ENCODE assay signal across 10 cellular contexts in genomic region chr14:22466520-22466919, GRCh38.
DNase-seq lines count a peak whose midpoint lies in the region; ATAC-seq, FAIRE-seq and TF ChIP-seq lines count a peak whose summit lies in the region.
"Had no signal": no experiment of that assay in that cellular context is flagged by ENCODE, and none has a peak within 500 bp of the region (broad histone marks: within the 10 kb centered on the region; RNA-seq: fewer than 3 reads in every experiment).

No MANE protein-coding gene starts in this region.

- in situ Hi-C loops in GM23248 (cut with MboI) = loop anchor here (5.0 kb wide), 1 partner anchor 74 kb away; no protein-coding TSS in a partner anchor

- intact Hi-C loops in CD4-positive, alpha-beta T cell (cut with DNase I, micrococcal nuclease) = no loop called here

- WGBS in GM23248 (ENCODE audit: low coverage in 1 of 2, low lambda C conversion rate in 2 of 2, missing lambda C conversion rate in 2 of 2), 2 experiments = 40 to 46% methylated on average over 4 of the region's 4 CpGs
- WGBS in small intestine, 3 donors = 78 to 88% (median 86%) methylated on average over 4 of the region's 4 CpGs

- ATAC-seq in CD4-positive, alpha-beta T cell (ENCODE audit: poor library complexity) = no peak
- ATAC-seq in GM21723 (IDR thresholded peaks at IDR 0.05; ENCODE audit: unreplicated experiment) = no peak

- DNase-seq in GM12892 (ENCODE audit: insufficient read length) (peak; percentile 32), GM23248 (peak; percentile 62), LHCN-M2 (ENCODE audit: low read depth) (peak; percentile 36), foreskin fibroblast (peak; percentile 15 to 47), HK-2 (ENCODE audit: unreplicated experiment) (no peak), small intestine (no peak)
- no peak for DNase-seq in CD4-positive, alpha-beta T cell
- DNase-seq: CD4-positive, CD25-positive, alpha-beta regulatory T cell; MM.1S had no signal

- FAIRE-seq in GM12892 (lab: Jason Lieb, UNC) (peak; percentile 58), small intestine (lab: Jason Lieb, UNC) (no peak)

- H3K9me3 ChIP-seq in GM23248 (ENCODE audit: low read depth) (no peaks in the 10 kb centered on the region), small intestine (ENCODE audit: control insufficient read depth, low read depth) (no peaks in the 10 kb centered on the region)
- no peaks in the 10 kb centered on the region for H3K9me3 ChIP-seq in CD4-positive, alpha-beta T cell (ENCODE audit: control insufficient read depth, low read length)

- no peaks in the 10 kb centered on the region for H3K9me3 Mint-ChIP-seq in CD4-positive, alpha-beta T cell
- H3K9me3 Mint-ChIP-seq: CD4-positive, CD25-positive, alpha-beta regulatory T cell had no signal

- no peaks in the 10 kb centered on the region for H3K79me2 ChIP-seq in GM23248 (ENCODE audit: insufficient read depth)

- H3K36me3 ChIP-seq in GM23248 (ENCODE audit: low read depth) (no peaks in the 10 kb centered on the region), small intestine (ENCODE audit: control insufficient read depth in 2 of 2, insufficient read depth in 2 of 2, low read length in 2 of 2) (no peaks in the 10 kb centered on the region)

- no peak overlapping the region for H2AFZ ChIP-seq in GM23248

- no peaks in the 10 kb centered on the region for H3K4me1 Mint-ChIP-seq in CD4-positive, alpha-beta T cell (ENCODE audit: low read depth)
- H3K4me1 Mint-ChIP-seq: CD4-positive, CD25-positive, alpha-beta regulatory T cell had no signal

- TF ChIP-seq CTCF in foreskin fibroblast (IDR thresholded peaks at IDR 0.05; ENCODE audit: low read depth, low read length) = no peak
- no peak for TF ChIP-seq CTCF in CD4-positive, alpha-beta T cell (IDR thresholded peaks at IDR 0.05)

- no peaks in the 10 kb centered on the region for H3K27me3 Mint-ChIP-seq in CD4-positive, alpha-beta T cell
- H3K27me3 Mint-ChIP-seq: CD4-positive, CD25-positive, alpha-beta regulatory T cell had no signal

- H3K27me3 ChIP-seq in GM23248 (replicated peaks; ENCODE audit: insufficient read depth) (peaks cover 11% of the 10 kb centered on the region; the same call in 1 of the 2 replicates), small intestine (ENCODE audit: control insufficient read depth in 2 of 2, insufficient read depth in 2 of 2, low read length in 2 of 2) (no peaks in the 10 kb centered on the region)
- no peaks in the 10 kb centered on the region for H3K27me3 ChIP-seq in CD4-positive, alpha-beta T cell (ENCODE audit: control insufficient read depth, insufficient read depth, low read length)

- CTCF ChIA-PET in CD4-positive, alpha-beta T cell (lab: Charles Lee) = no interaction called here

- no peak overlapping the region for H3K27ac Mint-ChIP-seq in CD4-positive, alpha-beta T cell

- H3K36me3 Mint-ChIP-seq in CD4-positive, alpha-beta T cell (ENCODE audit: low read depth) = no peaks in the 10 kb centered on the region
- H3K36me3 Mint-ChIP-seq: CD4-positive, CD25-positive, alpha-beta regulatory T cell had no signal

- H4K20me1 ChIP-seq in GM23248 (ENCODE audit: insufficient read depth) = no peaks in the 10 kb centered on the region

- no peak overlapping the region for H3K27ac ChIP-seq in GM23248
- no peak overlapping the region for H3K27ac ChIP-seq in CD4-positive, alpha-beta T cell (ENCODE audit: low read depth, low read length)
- no peak overlapping the region for H3K27ac ChIP-seq in small intestine (ENCODE audit: low read depth in 1 of 2, low read length in 1 of 2)

- no peaks in the 10 kb centered on the region for H3K9me2 ChIP-seq in GM23248 (ENCODE audit: insufficient read depth)

- H3K4me3 Mint-ChIP-seq in CD4-positive, alpha-beta T cell = no peak overlapping the region
- H3K4me3 Mint-ChIP-seq: CD4-positive, CD25-positive, alpha-beta regulatory T cell had no signal

- 0 out of 2 replicates have a peak, but pooled peaks cover 9% of the 10 kb centered on the region for H3F3A ChIP-seq in GM23248 (ENCODE audit: insufficient read depth)

- H3K4me1 ChIP-seq in GM23248 (ENCODE audit: insufficient read depth) = peaks cover 18% of the 10 kb centered on the region
- H3K4me1 ChIP-seq in small intestine (ENCODE audit: control insufficient read depth in 2 of 2, insufficient read depth in 1 of 2, low read depth in 1 of 2, low read length in 1 of 2) = no peaks in the 10 kb centered on the region

- no peak for TF ChIP-seq POLR2A in GM12892 (IDR thresholded peaks at IDR 0.05; ENCODE audit: low read depth, low read length)

- no peak overlapping the region for H3K4me2 ChIP-seq in GM23248 (ENCODE audit: unreplicated experiment)

- POLR2A ChIA-PET in CD4-positive, alpha-beta T cell (lab: Charles Lee) = no interaction called here

- no peak overlapping the region for H3K9ac ChIP-seq in GM23248

- H3K4me3 ChIP-seq in GM23248 (no peak overlapping the region), foreskin fibroblast (ENCODE audit: low read depth in 1 of 2, low read length in 2 of 2) (no peak overlapping the region), small intestine (ENCODE audit: low read depth in 1 of 2, low read length in 2 of 2) (no peak overlapping the region)

Comparison
In these comparisons a context has a peak if more than half of its experiments do, and no peak if none do; other contexts are left out.
1. DNase-seq: peak in GM12892 (single experiment), GM23248 (single experiment), LHCN-M2 (single experiment) and foreskin fibroblast (2 of 2); none in CD4-positive, alpha-beta T cell (0 of 10), HK-2 (single experiment) and small intestine (single experiment).